8 cellular contexts compared by ENCODE assay signal in the genomic region with DNA sequence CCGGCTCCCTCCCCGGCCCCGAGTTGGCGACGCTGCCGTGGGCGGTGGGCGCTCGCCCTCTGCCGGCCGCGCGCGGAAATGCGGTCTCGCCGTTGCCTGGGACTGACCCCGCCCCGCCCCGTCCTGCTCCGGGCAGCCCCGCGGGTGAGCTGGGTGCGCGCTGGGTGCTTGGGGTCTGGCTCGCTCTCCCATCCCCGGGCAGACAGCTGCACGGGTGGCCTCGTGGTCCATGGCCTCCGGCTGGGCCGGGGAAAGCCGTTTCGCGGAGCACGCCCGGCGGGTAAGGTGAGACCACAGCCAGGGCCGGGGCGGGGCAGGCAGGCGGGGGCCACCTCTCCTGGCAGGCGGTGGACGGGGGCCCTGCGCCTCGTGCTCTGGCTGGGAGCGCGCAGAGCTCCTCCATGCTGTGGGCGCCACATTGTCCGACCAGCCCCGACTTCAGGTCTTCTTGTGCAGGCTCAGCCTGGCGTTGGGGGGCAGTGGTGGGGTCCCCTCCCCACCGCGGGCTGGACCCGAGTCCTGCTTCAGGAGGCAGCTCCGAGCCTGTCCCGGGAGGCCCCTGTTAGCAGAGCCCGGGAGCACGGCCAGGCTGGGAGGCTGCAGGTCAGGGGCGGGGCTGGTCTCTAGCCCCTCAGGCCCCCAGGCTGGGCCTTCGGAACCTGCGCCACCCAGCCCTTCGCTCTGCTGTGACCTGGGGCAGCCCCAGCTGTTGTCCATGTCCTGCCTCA. TPM values are rescaled to one million over a fixed set of nuclear protein-coding genes. Genes with fewer than 3 reads are reported as not detected.
DNase-seq lines count a peak whose midpoint lies in the region; ATAC-seq, FAIRE-seq and TF ChIP-seq lines count a peak whose summit lies in the region.

No MANE protein-coding gene starts in this region.

- CTCF ChIA-PET in AG04450 (lab: Charles Lee) = interaction anchor here (0.5 to 2.7 kb wide), 9 partner anchors 46 to 391 kb away, joined by 3 to 18 read pairs (median 5); no protein-coding TSS in a partner anchor

- peaks cover 28% of the 10 kb centered on the region for H3K27me3 Mint-ChIP-seq in activated naive CD8-positive, alpha-beta T cell treated with anti-CD3 and anti-CD28 coated beads for 36 hours

- H3K27me3 ChIP-seq in AG04450 (ENCODE audit: control insufficient read depth, insufficient read depth, low read length) = peaks cover 3% of the 10 kb centered on the region
- H3K27me3 ChIP-seq in GM23248 (replicated peaks; ENCODE audit: insufficient read depth) = peaks cover 12% of the 10 kb centered on the region; the same call in 1 of the 2 replicates
- H3K27me3 ChIP-seq in small intestine (ENCODE audit: control insufficient read depth in 2 of 2, insufficient read depth in 2 of 2, low read length in 2 of 2) = peaks cover 5 to 6% of the 10 kb centered on the region in 2 donors

- no peaks in the 10 kb centered on the region; the same call in 1 of the 2 replicates for H3K9me3 ChIP-seq in AG04450 (ENCODE audit: control insufficient read depth, insufficient read depth, low read length)
- H3K9me3 ChIP-seq in GM23248 (ENCODE audit: low read depth) = no peaks in the 10 kb centered on the region
- no peaks in the 10 kb centered on the region for H3K9me3 ChIP-seq in small intestine (ENCODE audit: control insufficient read depth, low read depth)

- no peaks in the 10 kb centered on the region for H3K36me3 Mint-ChIP-seq in activated naive CD8-positive, alpha-beta T cell treated with anti-CD3 and anti-CD28 coated beads for 36 hours

- H3K4me1 Mint-ChIP-seq in activated naive CD8-positive, alpha-beta T cell treated with anti-CD3 and anti-CD28 coated beads for 36 hours = no peaks in the 10 kb centered on the region

- H3K9me2 ChIP-seq in GM23248 (ENCODE audit: insufficient read depth) = no peaks in the 10 kb centered on the region

- in situ Hi-C loops in GM23248 (cut with MboI) = no loop called here

- 8 to 10% methylated on average over 42 to 56 of the region's 61 CpGs for WGBS in GM23248 (ENCODE audit: low coverage in 1 of 2, low lambda C conversion rate in 2 of 2, missing lambda C conversion rate in 2 of 2), 2 experiments
- WGBS in small intestine, 3 donors = 5 to 7% (median 6%) methylated on average over 30 to 61 of the region's 61 CpGs

- no peak for DNase-seq in AG04450 (ENCODE audit: low read depth, low spot score)
- peak; percentile 63 for DNase-seq in GM23248
- DNase-seq in SW480 (ENCODE audit: low spot score) = peak; percentile 29
- DNase-seq in activated naive CD8-positive, alpha-beta T cell treated with anti-CD3 and anti-CD28 coated beads for 36 hours = peak; percentile 76
- DNase-seq in hypothalamus (lab: John Stamatoyannopoulos, UW) = peak in 29 of 51 donors; percentile 3 to 73 (median 26)
- DNase-seq in small intestine = peak; percentile 31
- DNase-seq in foreskin melanocyte = no peak

- no peaks in the 10 kb centered on the region for H3K9me3 Mint-ChIP-seq in activated naive CD8-positive, alpha-beta T cell treated with anti-CD3 and anti-CD28 coated beads for 36 hours

- H3K79me2 ChIP-seq in GM23248 (ENCODE audit: insufficient read depth) = no peaks in the 10 kb centered on the region

- peak; percentile 55 for TF ChIP-seq CTCF in AG04450 (IDR thresholded peaks at IDR 0.05; ENCODE audit: low read depth, low read length)

- no peak for ATAC-seq in GM19455 (IDR thresholded peaks at IDR 0.05; ENCODE audit: unreplicated experiment)

- no peak for FAIRE-seq in small intestine (lab: Jason Lieb, UNC)

- no peak overlapping the region for H3K4me2 ChIP-seq in GM23248 (ENCODE audit: unreplicated experiment)

- H3K36me3 ChIP-seq in GM23248 (ENCODE audit: low read depth) (no peaks in the 10 kb centered on the region), small intestine (ENCODE audit: control insufficient read depth in 2 of 2, insufficient read depth in 2 of 2, low read length in 2 of 2) (no peaks in the 10 kb centered on the region)

- H3K4me3 ChIP-seq in AG04450 (ENCODE audit: low read depth, low read length) = no peak overlapping the region
- no peak overlapping the region for H3K4me3 ChIP-seq in GM23248
- no peak overlapping the region for H3K4me3 ChIP-seq in small intestine (ENCODE audit: low read depth in 1 of 2, low read length in 2 of 2)

- H3K27ac ChIP-seq in AG04450 (ENCODE audit: low read depth, low read length) (no peak overlapping the region), GM23248 (no peak overlapping the region), small intestine (ENCODE audit: low read depth in 1 of 2, low read length in 1 of 2) (no peak overlapping the region)

- H3F3A ChIP-seq in GM23248 (ENCODE audit: insufficient read depth) = no peaks in the 10 kb centered on the region

- H3K4me3 Mint-ChIP-seq in activated naive CD8-positive, alpha-beta T cell treated with anti-CD3 and anti-CD28 coated beads for 36 hours = no peak overlapping the region

- no peak overlapping the region for H2AFZ ChIP-seq in GM23248

- no peak overlapping the region for H3K9ac ChIP-seq in GM23248

- POLR2A ChIA-PET in AG04450 (lab: Yijun Ruan, JAX) = no interaction called here

- no peaks in the 10 kb centered on the region for H3K4me1 ChIP-seq in GM23248 (ENCODE audit: insufficient read depth)
- no peaks in the 10 kb centered on the region for H3K4me1 ChIP-seq in small intestine (ENCODE audit: control insufficient read depth in 2 of 2, insufficient read depth in 1 of 2, low read depth in 1 of 2, low read length in 1 of 2)

- no peaks in the 10 kb centered on the region for H4K20me1 ChIP-seq in GM23248 (ENCODE audit: insufficient read depth)

- no peak overlapping the region for H3K27ac Mint-ChIP-seq in activated naive CD8-positive, alpha-beta T cell treated with anti-CD3 and anti-CD28 coated beads for 36 hours

RNA-seq across cellular contexts. Expression of a gene that starts 7.0 kb away (rescaled TPM):
- polyA plus RNA-seq in AG04450 (2011; rRNA removed) (not detected in 2 replicates), GM23248 (2016; fragmentation: Nextera tagmentation; extraction: Ambion mirVana) (not detected in 2 replicates), small intestine (not detected)
- polyA minus RNA-seq in AG04450 (2011; rRNA and poly(A)+ RNA removed) = not detected in 2 replicates
- not detected in 2 replicates for total RNA-seq in GM23248 (2014; rRNA removed; shearing (Covaris generic))
- not detected for total RNA-seq in activated naive CD8-positive, alpha-beta T cell treated with anti-CD3 and anti-CD28 coated beads for 36 hours

RNA-seq across cellular contexts. Expression of a gene that starts 30.5 kb away (rescaled TPM):
- polyA plus RNA-seq in AG04450 (2011; rRNA removed) (not detected in 2 replicates), GM23248 (2016; fragmentation: Nextera tagmentation; extraction: Ambion mirVana) (not detected in 2 replicates), small intestine (under 1 TPM in 1 of 3 donors, not detected in 2; 0.24 TPM)
- not detected in 2 replicates for polyA minus RNA-seq in AG04450 (2011; rRNA and poly(A)+ RNA removed)
- total RNA-seq in GM23248 (2014; rRNA removed; shearing (Covaris generic)) = not detected in 2 replicates
- not detected for total RNA-seq in activated naive CD8-positive, alpha-beta T cell treated with anti-CD3 and anti-CD28 coated beads for 36 hours

RNA-seq across cellular contexts. Expression of a gene that starts 49.8 kb away (rescaled TPM):
- polyA plus RNA-seq in AG04450 (2011; rRNA removed) (1.5 and 2.1 TPM in 2 replicates), GM23248 (2016; fragmentation: Nextera tagmentation; extraction: Ambion mirVana) (not detected in 2 replicates), small intestine (1 to 10 TPM in 2 of 3 donors, under 1 TPM in 1; 0.22 to 7.0 (median 1.1) TPM)
- polyA minus RNA-seq in AG04450 (2011; rRNA and poly(A)+ RNA removed) = 3.2 and 6.3 TPM in 2 replicates
- total RNA-seq in GM23248 (2014; rRNA removed; shearing (Covaris generic)) = 0.11 TPM in 1 of 2 replicates, not detected in the other
- total RNA-seq in activated naive CD8-positive, alpha-beta T cell treated with anti-CD3 and anti-CD28 coated beads for 36 hours = under 1 TPM; 0.32 to 0.35 TPM

Comparison
In these comparisons a context has a peak if more than half of its experiments do, and no peak if none do; other contexts are left out.
1. DNase-seq: peak in GM23248 (single experiment), SW480 (single experiment), activated naive CD8-positive, alpha-beta T cell treated with anti-CD3 and anti-CD28 coated beads for 36 hours (single experiment), hypothalamus (29 of 51) and small intestine (single experiment); none in AG04450 (single experiment) and foreskin melanocyte (single experiment).